13 cellular contexts compared by ENCODE assay signal in the genomic region with DNA sequence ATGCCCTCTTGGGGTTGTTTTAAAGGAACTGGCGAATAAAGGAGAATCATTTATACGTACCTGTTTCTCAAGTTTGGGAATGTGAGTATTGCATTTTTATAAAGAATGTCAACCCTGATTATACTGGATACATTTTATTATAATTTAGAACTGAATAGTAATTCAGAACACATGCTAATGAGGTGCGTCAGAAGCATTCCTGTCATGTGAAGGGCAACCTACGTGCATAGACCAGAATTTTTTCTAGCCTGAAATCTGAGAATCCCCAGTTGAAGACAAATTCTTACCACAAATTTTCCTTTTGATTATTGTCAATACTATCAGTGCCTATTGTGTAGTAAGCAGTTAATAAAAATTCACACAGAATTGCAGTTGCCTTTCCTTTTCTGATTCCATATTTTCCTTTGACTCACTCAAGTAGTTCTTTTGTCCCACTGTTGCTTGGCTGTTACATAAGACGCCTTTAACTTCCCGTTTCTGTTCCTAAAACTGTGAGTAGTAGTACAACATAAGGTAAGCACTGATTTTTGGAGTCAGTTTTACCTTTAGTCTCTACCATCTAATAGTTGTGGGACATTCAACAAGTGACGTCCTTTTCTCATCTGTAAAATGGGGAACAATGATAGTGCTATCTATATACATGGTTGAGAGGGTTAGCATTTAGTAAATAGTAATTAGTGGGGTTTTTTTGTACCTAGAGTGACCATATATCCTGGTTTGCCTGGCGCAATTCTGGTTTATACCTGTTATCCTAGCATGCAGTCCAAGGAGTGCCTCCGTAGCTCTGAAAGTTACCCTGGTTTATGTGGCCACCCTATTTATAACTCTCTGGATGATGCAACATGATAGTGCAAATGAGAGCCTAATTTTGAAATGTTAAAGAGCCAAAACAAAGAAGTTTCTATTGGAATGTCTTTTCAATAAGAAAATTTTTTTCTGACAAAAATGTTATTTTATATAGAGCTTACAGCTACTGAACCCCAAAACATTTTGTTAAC. TPM values are rescaled to one million over a fixed set of nuclear protein-coding genes. Genes with fewer than 3 reads are reported as not detected.
DNase-seq lines count a peak whose midpoint lies in the region; ATAC-seq, FAIRE-seq and TF ChIP-seq lines count a peak whose summit lies in the region.
"Had no signal": no experiment of that assay in that cellular context is flagged by ENCODE, and none has a peak within 500 bp of the region (broad histone marks: within the 10 kb centered on the region; RNA-seq: fewer than 3 reads in every experiment).

No MANE protein-coding gene starts in this region.

- peaks cover 94% of the 10 kb centered on the region for H4K20me1 ChIP-seq in astrocyte (ENCODE audit: insufficient read depth, low read length)

- peak overlapping the region; percentile 37 for H3K4me3 Mint-ChIP-seq in astrocyte (ENCODE audit: unreplicated experiment)
- no peak overlapping the region for H3K4me3 Mint-ChIP-seq in activated T-helper 2 cell treated with anti-CD3 and anti-CD28 coated beads, Interferon-gamma antibody, Interleukin-2, Interleukin-4, amounts not matched to agents 10 μg/mL and 5 μg/mL and 100 μg/mL, durations not matched to agents 14 hours and 24 hours and 36 hours (ENCODE audit: low read depth)

- no peaks in the 10 kb centered on the region for H3K9me3 Mint-ChIP-seq in astrocyte (ENCODE audit: unreplicated experiment)
- no peaks in the 10 kb centered on the region for H3K9me3 Mint-ChIP-seq in activated T-helper 2 cell treated with anti-CD3 and anti-CD28 coated beads, Interferon-gamma antibody, Interleukin-2, Interleukin-4, amounts not matched to agents 10 μg/mL and 5 μg/mL and 100 μg/mL, durations not matched to agents 14 hours and 24 hours and 36 hours

- TF ChIP-seq POLR2A in right lobe of liver (IDR thresholded peaks at IDR 0.05): no peak

- no peaks in the 10 kb centered on the region for H3K27me3 ChIP-seq in heart right ventricle
- no peaks in the 10 kb centered on the region for H3K27me3 ChIP-seq in astrocyte (ENCODE audit: insufficient read depth, low read length)
- no peaks in the 10 kb centered on the region for H3K27me3 ChIP-seq in right lobe of liver

- H3K36me3 Mint-ChIP-seq in astrocyte (ENCODE audit: low read depth, unreplicated experiment): peaks cover 9% of the 10 kb centered on the region
- H3K36me3 Mint-ChIP-seq in activated T-helper 2 cell treated with anti-CD3 and anti-CD28 coated beads, Interferon-gamma antibody, Interleukin-2, Interleukin-4, amounts not matched to agents 10 μg/mL and 5 μg/mL and 100 μg/mL, durations not matched to agents 14 hours and 24 hours and 36 hours (ENCODE audit: low read depth): peaks cover 39% of the 10 kb centered on the region

- H3K27ac Mint-ChIP-seq in astrocyte (ENCODE audit: unreplicated experiment): no peak overlapping the region
- H3K27ac Mint-ChIP-seq in activated T-helper 2 cell treated with anti-CD3 and anti-CD28 coated beads, Interferon-gamma antibody, Interleukin-2, Interleukin-4, amounts not matched to agents 10 μg/mL and 5 μg/mL and 100 μg/mL, durations not matched to agents 14 hours and 24 hours and 36 hours: no peak overlapping the region

- H3K4me1 ChIP-seq in heart right ventricle: peaks cover 3 to 96% (median 59%) of the 10 kb centered on the region in 9 donors
- peaks cover 28% of the 10 kb centered on the region for H3K4me1 ChIP-seq in astrocyte (ENCODE audit: insufficient read depth, low read length)
- H3K4me1 ChIP-seq in right lobe of liver: peaks cover 0 to 62% (median 21%) of the 10 kb centered on the region in 4 donors

- no peaks in the 10 kb centered on the region for H3K9me3 ChIP-seq in heart right ventricle
- H3K9me3 ChIP-seq in astrocyte (ENCODE audit: insufficient read depth, low read depth, low read length): no peaks in the 10 kb centered on the region
- H3K9me3 ChIP-seq in right lobe of liver: no peaks in the 10 kb centered on the region

- H2AFZ ChIP-seq in astrocyte (ENCODE audit: low read depth, low read length): no peak overlapping the region

- 78 to 81% methylated on average over 9 of the region's 9 CpGs for WGBS in heart right ventricle, 2 donors
- WGBS in right lobe of liver (ENCODE audit: insufficient coverage, low coverage, low lambda C conversion rate, missing lambda C conversion rate): 65% methylated on average over 9 of the region's 9 CpGs

- H3K4me1 Mint-ChIP-seq in astrocyte (ENCODE audit: low read depth, unreplicated experiment): peaks cover 35% of the 10 kb centered on the region
- peaks cover 55% of the 10 kb centered on the region for H3K4me1 Mint-ChIP-seq in activated T-helper 2 cell treated with anti-CD3 and anti-CD28 coated beads, Interferon-gamma antibody, Interleukin-2, Interleukin-4, amounts not matched to agents 10 μg/mL and 5 μg/mL and 100 μg/mL, durations not matched to agents 14 hours and 24 hours and 36 hours (ENCODE audit: low read depth)

- intact Hi-C loops in heart right ventricle (cut with DNase I) (loop anchor here in 6 of 10 donors (5.0 to 10.0 kb wide), 5 partner anchors 333 to 445 kb away; a partner anchor contains a TSS), cardiac septum (cut with DNase I) (no loop called here), right lobe of liver (cut with DNase I) (no loop called here)
- intact Hi-C loops in activated T-helper 2 cell treated with anti-CD3 and anti-CD28 coated beads, Interferon-gamma antibody, Interleukin-2, Interleukin-4, amounts not matched to agents 10 μg/mL and 5 μg/mL and 100 μg/mL, durations not matched to agents 14 hours and 24 hours and 36 hours (cut with micrococcal nuclease): no loop called here

- H3K36me3 ChIP-seq in heart right ventricle: peaks cover 0 to 32% (median 0%) of the 10 kb centered on the region in 9 donors
- H3K36me3 ChIP-seq in astrocyte (ENCODE audit: insufficient read depth, low read length): peaks cover 5% of the 10 kb centered on the region
- H3K36me3 ChIP-seq in right lobe of liver: no peaks in the 10 kb centered on the region

- H3K27me3 Mint-ChIP-seq in astrocyte (ENCODE audit: low read depth, unreplicated experiment): no peaks in the 10 kb centered on the region
- H3K27me3 Mint-ChIP-seq in activated T-helper 2 cell treated with anti-CD3 and anti-CD28 coated beads, Interferon-gamma antibody, Interleukin-2, Interleukin-4, amounts not matched to agents 10 μg/mL and 5 μg/mL and 100 μg/mL, durations not matched to agents 14 hours and 24 hours and 36 hours (ENCODE audit: low read depth): no peaks in the 10 kb centered on the region

- TF ChIP-seq CTCF in heart right ventricle (IDR thresholded peaks at IDR 0.05): no peak
- no peak for TF ChIP-seq CTCF in astrocyte (IDR thresholded peaks at IDR 0.05; ENCODE audit: insufficient read depth, low read depth, low read length)
- no peak for TF ChIP-seq CTCF in right lobe of liver (IDR thresholded peaks at IDR 0.05)

- DNase-seq in heart right ventricle (no peak), cardiac septum (ENCODE audit: low spot score) (no peak), astrocyte (ENCODE audit: low read depth) (peak; percentile 46), right lobe of liver (no peak)
- DNase-seq in stimulated activated CD4-positive, alpha-beta T cell treated with anti-CD3 and anti-CD28 coated beads, Interleukin-4, amount 100 ng/mL, for 1 hour: no peak
- DNase-seq in activated T-helper 2 cell treated with anti-CD3 and anti-CD28 coated beads, Interferon-gamma antibody, Interleukin-2, Interleukin-4, amounts not matched to agents 10 μg/mL and 5 μg/mL and 100 μg/mL, durations not matched to agents 14 hours and 24 hours and 36 hours (ENCODE audit: low spot score): no peak
- DNase-seq: activated CD8-positive, alpha-beta memory T cell treated with anti-CD3 and anti-CD28 coated beads, Interleukin-2, amount 50 U/mL, for 4 hours; amygdala; effector CD8-positive, alpha-beta T cell; KBM-7 had no signal

- H3K4me2 ChIP-seq in astrocyte (ENCODE audit: low read length): no peak overlapping the region

- no peak for FAIRE-seq in astrocyte (lab: Jason Lieb, UNC)

- H3K9ac ChIP-seq in astrocyte (ENCODE audit: low read length): no peak overlapping the region

- H3K27ac ChIP-seq in heart right ventricle (peak overlapping the region in 2 of 10 donors; percentile 20 to 45), astrocyte (ENCODE audit: low read depth, low read length) (no peak overlapping the region), right lobe of liver (no peak overlapping the region)

- peaks cover 95% of the 10 kb centered on the region for H3K79me2 ChIP-seq in astrocyte (ENCODE audit: insufficient read depth, low read length)

- no peak overlapping the region for H3K4me3 ChIP-seq in heart right ventricle
- H3K4me3 ChIP-seq in astrocyte (ENCODE audit: insufficient read depth, low read depth, low read length): no peak overlapping the region
- no peak overlapping the region for H3K4me3 ChIP-seq in right lobe of liver

- ATAC-seq in heart right ventricle (peak in 5 of 8 donors; percentile 47 to 65 (median 60)), right lobe of liver (peak in 3 of 4 donors; percentile 12 to 30 (median 29)), HG02938 (IDR thresholded peaks at IDR 0.05; ENCODE audit: unreplicated experiment) (no peak), HG02588 (IDR thresholded peaks at IDR 0.05; ENCODE audit: unreplicated experiment) (no peak)
- ATAC-seq: HCT116 had no signal

RNA-seq across cellular contexts. Expression of a gene that starts 5.4 kb away (rescaled TPM):
- total RNA-seq in heart right ventricle (10 to 100 TPM; 39.2 to 58.9 (median 48.7) TPM), cardiac septum (53.6 TPM), astrocyte (60.5 and 64.3 TPM in 2 replicates), right lobe of liver (10 to 100 TPM; 51.4 to 77.5 (median 56.0) TPM)
- 10 to 100 TPM; 21.9 to 24.2 TPM for polyA plus RNA-seq in heart right ventricle
- 85.8 and 86.5 TPM in 2 replicates for total RNA-seq in activated T-helper 2 cell treated with anti-CD3 and anti-CD28 coated beads, Interferon-gamma antibody, Interleukin-2, Interleukin-4, amounts not matched to agents 10 μg/mL and 5 μg/mL and 100 μg/mL, durations not matched to agents 14 hours and 24 hours and 36 hours

RNA-seq across cellular contexts. Expression of a gene that starts 44.5 kb away (rescaled TPM):
- total RNA-seq in heart right ventricle (10 to 100 TPM; 13.9 to 23.2 (median 18.9) TPM), cardiac septum (23.8 TPM), astrocyte (40.8 and 42.5 TPM in 2 replicates), right lobe of liver (10 to 100 TPM in 5 of 6 experiments, 1 to 10 TPM in 1; 9.9 to 15.5 (median 12.4) TPM)
- 10 to 100 TPM; 10.3 to 12.3 TPM for polyA plus RNA-seq in heart right ventricle
- 37.4 and 39.1 TPM in 2 replicates for total RNA-seq in activated T-helper 2 cell treated with anti-CD3 and anti-CD28 coated beads, Interferon-gamma antibody, Interleukin-2, Interleukin-4, amounts not matched to agents 10 μg/mL and 5 μg/mL and 100 μg/mL, durations not matched to agents 14 hours and 24 hours and 36 hours

Comparison
In these comparisons a context has a peak if more than half of its experiments do, and no peak if none do; other contexts are left out.
1. intact Hi-C loops: an anchor here in heart right ventricle (5.0 to 10.0 kb wide); none called in cardiac septum, right lobe of liver and activated T-helper 2 cell treated with anti-CD3 and anti-CD28 coated beads, Interferon-gamma antibody, Interleukin-2, Interleukin-4, amounts not matched to agents 10 μg/mL and 5 μg/mL and 100 μg/mL, durations not matched to agents 14 hours and 24 hours and 36 hours.
2. ATAC-seq: peak in heart right ventricle (5 of 8) and right lobe of liver (3 of 4); none in HG02938 (single experiment) and HG02588 (single experiment).